7 cellular contexts compared by ENCODE assay signal in genomic region chrX:151680805-151681204, GRCh38. TPM values are rescaled to one million over a fixed set of nuclear protein-coding genes. Genes with fewer than 3 reads are reported as not detected.
A peak's percentile ranks its signal among the peaks of the same experiment; 100 is the strongest.
DNase-seq lines count a peak whose midpoint lies in the region; ATAC-seq and TF ChIP-seq lines count a peak whose summit lies in the region.

No MANE protein-coding gene starts in this region.

- H3K4me3 ChIP-seq in MM.1S (ENCODE audit: low read length) (no peak overlapping the region), tibial nerve (no peak overlapping the region)
- H3K4me3 ChIP-seq in naive thymus-derived CD4-positive, alpha-beta T cell (ENCODE audit: low read length) = no peak overlapping the region

- H2AFZ ChIP-seq in MM.1S (ENCODE audit: low read length) = no peak overlapping the region

- no peak for TF ChIP-seq EP300 in tibial nerve (IDR thresholded peaks at IDR 0.05)

- no peaks in the 10 kb centered on the region for H3K9me2 ChIP-seq in MM.1S (replicated peaks; ENCODE audit: insufficient read depth, low read length)

- 58 to 76% methylated on average over 4 of the region's 4 CpGs for WGBS in tibial nerve, 2 donors

- no peak overlapping the region for H3K27ac ChIP-seq in MM.1S (ENCODE audit: low read length)
- H3K27ac ChIP-seq in naive thymus-derived CD4-positive, alpha-beta T cell (ENCODE audit: low read depth, low read length) = no peak overlapping the region
- H3K27ac ChIP-seq in tibial nerve = no peak overlapping the region

- no peaks in the 10 kb centered on the region for H3K36me3 Mint-ChIP-seq in naive thymus-derived CD4-positive, alpha-beta T cell

- POLR2A ChIA-PET in naive thymus-derived CD4-positive, alpha-beta T cell (lab: Charles Lee) = no interaction called here

- CTCF ChIA-PET in naive thymus-derived CD4-positive, alpha-beta T cell (lab: Charles Lee) = no interaction called here

- DNase-seq in GM03348 (ENCODE audit: low spot score) = peak; percentile 17
- DNase-seq in MM.1S = peak; percentile 47
- DNase-seq in activated CD4-positive, alpha-beta T cell treated with anti-CD3 and anti-CD28 coated beads for 24 hours (ENCODE audit: low read depth in 2 of 2) = peak; percentile 40 to 47
- DNase-seq in dermis microvascular lymphatic vessel endothelial cell (ENCODE audit: low read depth in 2 of 2) = peak; percentile 5 to 39
- DNase-seq in naive thymus-derived CD4-positive, alpha-beta T cell = peak in 8 of 9 donors; percentile 9 to 47 (median 31)
- DNase-seq in tibial nerve (ENCODE audit: low spot score in 2 of 2) = peak in 1 of 2 donors; percentile 36

- no peak overlapping the region for H3K9ac ChIP-seq in MM.1S (ENCODE audit: low read length)

- H3K9me3 ChIP-seq in MM.1S (replicated peaks; ENCODE audit: insufficient read depth, low read length) (no peaks in the 10 kb centered on the region), tibial nerve (no peaks in the 10 kb centered on the region)
- H3K9me3 ChIP-seq in naive thymus-derived CD4-positive, alpha-beta T cell (ENCODE audit: control insufficient read depth in 2 of 3, low read length in 3 of 3) = no peaks in the 10 kb centered on the region

- peak; percentile 89 for ATAC-seq in GM21576 (IDR thresholded peaks at IDR 0.05; ENCODE audit: unreplicated experiment)
- ATAC-seq in naive thymus-derived CD4-positive, alpha-beta T cell = peak; percentile 32

- H3K36me3 ChIP-seq in MM.1S (replicated peaks; ENCODE audit: insufficient read depth, low read length) (no peaks in the 10 kb centered on the region), tibial nerve (no peaks in the 10 kb centered on the region)
- no peaks in the 10 kb centered on the region for H3K36me3 ChIP-seq in naive thymus-derived CD4-positive, alpha-beta T cell (ENCODE audit: control insufficient read depth in 2 of 3, insufficient read depth in 3 of 3, low read length in 3 of 3)

- no peaks in the 10 kb centered on the region for H3K79me2 ChIP-seq in MM.1S (ENCODE audit: low read length)

- H3K4me1 ChIP-seq in MM.1S (ENCODE audit: low read length) (no peaks in the 10 kb centered on the region), tibial nerve (no peaks in the 10 kb centered on the region)
- no peaks in the 10 kb centered on the region for H3K4me1 ChIP-seq in naive thymus-derived CD4-positive, alpha-beta T cell (ENCODE audit: control insufficient read depth in 2 of 2, insufficient read depth in 2 of 2, low read length in 2 of 2)

- intact Hi-C loops in naive thymus-derived CD4-positive, alpha-beta T cell (cut with micrococcal nuclease) = loop anchor here (1.0 to 10.0 kb wide), 3 partner anchors 174 to 1726 kb away; no protein-coding TSS in a partner anchor

- no peaks in the 10 kb centered on the region for H4K20me1 ChIP-seq in MM.1S (ENCODE audit: insufficient read depth, low read length)

- peak; percentile 60 for TF ChIP-seq CTCF in MM.1S (IDR thresholded peaks at IDR 0.05; ENCODE audit: low read length)
- TF ChIP-seq CTCF in tibial nerve (IDR thresholded peaks at IDR 0.05) = peak; percentile 10 to 53 (median 40)

- no peak overlapping the region for H3K4me2 ChIP-seq in MM.1S (ENCODE audit: low read depth, low read length)

- H3K4me1 Mint-ChIP-seq in naive thymus-derived CD4-positive, alpha-beta T cell = peaks cover 0 to 7% (median 0%) of the 10 kb centered on the region in 7 donors

- H3K27me3 ChIP-seq in MM.1S (replicated peaks; ENCODE audit: insufficient read depth, low read length) (no peaks in the 10 kb centered on the region), tibial nerve (no peaks in the 10 kb centered on the region)
- no peaks in the 10 kb centered on the region for H3K27me3 ChIP-seq in naive thymus-derived CD4-positive, alpha-beta T cell (ENCODE audit: control insufficient read depth in 2 of 2, insufficient read depth in 2 of 2, low read length in 2 of 2)

- H3K27me3 Mint-ChIP-seq in naive thymus-derived CD4-positive, alpha-beta T cell = peaks cover 4 to 17% (median 13%) of the 10 kb centered on the region in 5 donors

- no peak for TF ChIP-seq POLR2A in tibial nerve (IDR thresholded peaks at IDR 0.05)

- no peaks in the 10 kb centered on the region for H3F3A ChIP-seq in MM.1S (ENCODE audit: insufficient read depth, low read length)

- no peak overlapping the region for H3K4me3 Mint-ChIP-seq in naive thymus-derived CD4-positive, alpha-beta T cell

- H3K27ac Mint-ChIP-seq in naive thymus-derived CD4-positive, alpha-beta T cell = no peak overlapping the region

- peaks cover 0 to 2% (median 0%) of the 10 kb centered on the region in 11 donors for H3K9me3 Mint-ChIP-seq in naive thymus-derived CD4-positive, alpha-beta T cell

RNA-seq across cellular contexts. Expression of gene PRRG3, which starts 14.5 kb away (rescaled TPM):
- total RNA-seq in dermis microvascular lymphatic vessel endothelial cell (not detected in 2 replicates), tibial nerve (10 to 100 TPM; 14.0 to 55.7 (median 15.9) TPM)
- total RNA-seq in naive thymus-derived CD4-positive, alpha-beta T cell = not detected
- not detected for polyA plus RNA-seq in naive thymus-derived CD4-positive, alpha-beta T cell

RNA-seq across cellular contexts. Expression of gene FATE1, which starts 35.0 kb away (rescaled TPM):
- total RNA-seq in dermis microvascular lymphatic vessel endothelial cell (not detected in 2 replicates), tibial nerve (not detected)
- not detected for total RNA-seq in naive thymus-derived CD4-positive, alpha-beta T cell
- polyA plus RNA-seq in naive thymus-derived CD4-positive, alpha-beta T cell = not detected

RNA-seq across cellular contexts. Expression of gene CNGA2, which starts 53.7 kb away (rescaled TPM):
- not detected in 2 replicates for total RNA-seq in dermis microvascular lymphatic vessel endothelial cell
- not detected for total RNA-seq in naive thymus-derived CD4-positive, alpha-beta T cell
- polyA plus RNA-seq in naive thymus-derived CD4-positive, alpha-beta T cell = not detected
- not detected for total RNA-seq in tibial nerve

Comparison
In these comparisons a context has a peak if more than half of its experiments do, and no peak if none do; other contexts are left out.
1. RNA of gene PRRG3, which starts 14.5 kb away (total RNA-seq): 14.0 to 55.7 TPM in tibial nerve; not detected in dermis microvascular lymphatic vessel endothelial cell and not detected in naive thymus-derived CD4-positive, alpha-beta T cell; every median in the first group is over 10 times any median in the second.